In the genomic region with DNA sequence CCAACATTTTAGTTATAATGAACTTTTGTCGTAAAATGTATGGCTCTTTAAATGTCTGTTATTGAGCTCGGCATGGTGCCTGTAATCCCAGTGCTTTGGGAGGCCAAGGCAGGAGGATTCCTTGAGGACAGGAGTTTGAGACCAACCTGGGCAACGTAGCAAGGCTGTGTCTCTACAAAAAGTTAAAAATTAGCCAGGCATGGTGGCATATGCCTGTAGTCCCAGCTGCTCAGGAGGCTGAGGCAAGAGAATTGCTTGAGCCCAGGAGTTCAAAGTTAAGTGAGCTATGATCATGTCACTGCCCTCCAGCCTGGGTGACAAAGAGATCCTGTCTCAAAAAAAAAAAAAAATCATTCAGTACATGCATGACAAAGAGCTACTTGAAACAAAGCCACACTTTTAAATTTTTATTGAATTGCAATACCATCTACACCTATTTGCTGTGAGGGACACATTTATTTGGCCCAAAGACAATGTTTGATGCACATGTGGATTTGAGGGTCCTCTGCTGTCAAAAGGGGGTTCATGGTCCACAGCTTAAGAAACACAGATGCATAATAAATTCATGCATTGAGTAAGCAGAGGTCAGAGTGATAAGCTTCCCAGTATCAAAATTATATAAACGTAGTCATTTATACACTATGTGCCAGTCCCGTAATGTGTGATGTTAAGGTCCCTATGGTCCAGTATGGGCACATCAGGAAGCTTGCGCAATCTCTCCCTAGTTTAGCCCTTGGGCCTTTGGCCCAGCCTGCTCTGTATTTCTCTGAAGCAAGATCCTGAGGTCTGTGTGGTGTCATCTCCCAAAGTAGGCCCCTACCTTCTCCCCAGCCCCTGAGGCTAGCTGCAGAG, we compare ENCODE assay signal across 1 cellular context.
TF ChIP-seq lines count a peak whose summit lies in the region.

No MANE protein-coding gene starts in this region.

TF ChIP-seq in HepG2, 621 proteins besides CTCF, POLR2A, EP300 and RAD21 (continued from another document):
- 0 out of 2 replicates have a peak, but pooled peaks have one; percentile 74 for TF ChIP-seq HINFP (CRISPR knock-in tag; IDR thresholded peaks at IDR 0.05; ENCODE audit: low read depth)
- TF ChIP-seq, protein P1, sequence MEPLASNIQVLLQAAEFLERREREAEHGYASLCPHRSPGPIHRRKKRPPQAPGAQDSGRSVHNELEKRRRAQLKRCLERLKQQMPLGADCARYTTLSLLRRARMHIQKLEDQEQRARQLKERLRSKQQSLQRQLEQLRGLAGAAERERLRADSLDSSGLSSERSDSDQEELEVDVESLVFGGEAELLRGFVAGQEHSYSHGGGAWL (CRISPR knock-in tag; IDR thresholded peaks at IDR 0.05), result no peak
- no peak for TF ChIP-seq SRSF1 (optimal IDR thresholded peaks at IDR 0.05; ENCODE audit: low read depth, low read length)
- no peak for TF ChIP-seq IKZF4 (CRISPR knock-in tag; IDR thresholded peaks at IDR 0.05; ENCODE audit: borderline replicate concordance, low read depth, not compliant biosample characterization)
- TF ChIP-seq ZFP82 (CRISPR knock-in tag; IDR thresholded peaks at IDR 0.05; ENCODE audit: borderline replicate concordance), result 0 out of 2 replicates have a peak, but pooled peaks have one; percentile 44
- TF ChIP-seq IRX3 (CRISPR knock-in tag; IDR thresholded peaks at IDR 0.05; ENCODE audit: borderline replicate concordance, low read depth), result no peak
- TF ChIP-seq YY1 (IDR thresholded peaks at IDR 0.05; ENCODE audit: insufficient read depth, insufficient replicate concordance, low read depth, low read length), result no peak
- 0 out of 2 replicates have a peak, but pooled peaks have one; percentile 31 for TF ChIP-seq FOXJ3 (CRISPR knock-in tag; IDR thresholded peaks at IDR 0.05; ENCODE audit: borderline replicate concordance)
- TF ChIP-seq NONO (IDR thresholded peaks at IDR 0.05), result no peak
- 0 out of 2 replicates have a peak, but pooled peaks have one; percentile 17 for TF ChIP-seq NONO (CRISPR knock-in tag; conservative IDR thresholded peaks at IDR 0.05)
- peak; percentile 55; the same call in 1 of the 2 replicates for TF ChIP-seq CREM (IDR thresholded peaks at IDR 0.05)
- TF ChIP-seq CREM (CRISPR knock-in tag; IDR thresholded peaks at IDR 0.05), result no peak
- TF ChIP-seq ZNF121 (CRISPR knock-in tag; IDR thresholded peaks at IDR 0.05), result peak; percentile 98
- no peak for TF ChIP-seq KAT2B (IDR thresholded peaks at IDR 0.05; ENCODE audit: borderline replicate concordance, low read depth, low read length)
- TF ChIP-seq GATAD1 (CRISPR knock-in tag; IDR thresholded peaks at IDR 0.05), result peak; percentile 37; the same call in 1 of the 2 replicates
- TF ChIP-seq, protein P2, sequence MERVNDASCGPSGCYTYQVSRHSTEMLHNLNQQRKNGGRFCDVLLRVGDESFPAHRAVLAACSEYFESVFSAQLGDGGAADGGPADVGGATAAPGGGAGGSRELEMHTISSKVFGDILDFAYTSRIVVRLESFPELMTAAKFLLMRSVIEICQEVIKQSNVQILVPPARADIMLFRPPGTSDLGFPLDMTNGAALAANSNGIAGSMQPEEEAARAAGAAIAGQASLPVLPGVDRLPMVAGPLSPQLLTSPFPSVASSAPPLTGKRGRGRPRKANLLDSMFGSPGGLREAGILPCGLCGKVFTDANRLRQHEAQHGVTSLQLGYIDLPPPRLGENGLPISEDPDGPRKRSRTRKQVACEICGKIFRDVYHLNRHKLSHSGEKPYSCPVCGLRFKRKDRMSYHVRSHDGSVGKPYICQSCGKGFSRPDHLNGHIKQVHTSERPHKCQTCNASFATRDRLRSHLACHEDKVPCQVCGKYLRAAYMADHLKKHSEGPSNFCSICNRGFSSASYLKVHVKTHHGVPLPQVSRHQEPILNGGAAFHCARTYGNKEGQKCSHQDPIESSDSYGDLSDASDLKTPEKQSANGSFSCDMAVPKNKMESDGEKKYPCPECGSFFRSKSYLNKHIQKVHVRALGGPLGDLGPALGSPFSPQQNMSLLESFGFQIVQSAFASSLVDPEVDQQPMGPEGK (CRISPR knock-in tag; IDR thresholded peaks at IDR 0.05), result peak; percentile 58; the same call in 1 of the 2 replicates
- peak; percentile 69; the same call in 1 of the 2 replicates for TF ChIP-seq NFIC (IDR thresholded peaks at IDR 0.05; ENCODE audit: low read length)
- no peak for TF ChIP-seq MTF1 (CRISPR knock-in tag; IDR thresholded peaks at IDR 0.05)
- TF ChIP-seq FOXO1 (CRISPR knock-in tag; IDR thresholded peaks at IDR 0.05), result peak; percentile 44
- peak; percentile 3; the same call in 1 of the 2 replicates for TF ChIP-seq GABPB1 (CRISPR knock-in tag; IDR thresholded peaks at IDR 0.05)
- 0 out of 2 replicates have a peak, but pooled peaks have one; percentile 32 for TF ChIP-seq PPARG (CRISPR knock-in tag; conservative IDR thresholded peaks at IDR 0.05)
- TF ChIP-seq FOXP1 (IDR thresholded peaks at IDR 0.05), result no peak
- TF ChIP-seq FOXP1 (CRISPR knock-in tag; IDR thresholded peaks at IDR 0.05), result peak; percentile 16; the same call in 1 of the 2 replicates
- TF ChIP-seq ASH2L (IDR thresholded peaks at IDR 0.05; ENCODE audit: insufficient read length, low read depth, low read length), result peak; percentile 89
- no peak for TF ChIP-seq ZNF549 (CRISPR knock-in tag; IDR thresholded peaks at IDR 0.05)
- TF ChIP-seq, protein P3, sequence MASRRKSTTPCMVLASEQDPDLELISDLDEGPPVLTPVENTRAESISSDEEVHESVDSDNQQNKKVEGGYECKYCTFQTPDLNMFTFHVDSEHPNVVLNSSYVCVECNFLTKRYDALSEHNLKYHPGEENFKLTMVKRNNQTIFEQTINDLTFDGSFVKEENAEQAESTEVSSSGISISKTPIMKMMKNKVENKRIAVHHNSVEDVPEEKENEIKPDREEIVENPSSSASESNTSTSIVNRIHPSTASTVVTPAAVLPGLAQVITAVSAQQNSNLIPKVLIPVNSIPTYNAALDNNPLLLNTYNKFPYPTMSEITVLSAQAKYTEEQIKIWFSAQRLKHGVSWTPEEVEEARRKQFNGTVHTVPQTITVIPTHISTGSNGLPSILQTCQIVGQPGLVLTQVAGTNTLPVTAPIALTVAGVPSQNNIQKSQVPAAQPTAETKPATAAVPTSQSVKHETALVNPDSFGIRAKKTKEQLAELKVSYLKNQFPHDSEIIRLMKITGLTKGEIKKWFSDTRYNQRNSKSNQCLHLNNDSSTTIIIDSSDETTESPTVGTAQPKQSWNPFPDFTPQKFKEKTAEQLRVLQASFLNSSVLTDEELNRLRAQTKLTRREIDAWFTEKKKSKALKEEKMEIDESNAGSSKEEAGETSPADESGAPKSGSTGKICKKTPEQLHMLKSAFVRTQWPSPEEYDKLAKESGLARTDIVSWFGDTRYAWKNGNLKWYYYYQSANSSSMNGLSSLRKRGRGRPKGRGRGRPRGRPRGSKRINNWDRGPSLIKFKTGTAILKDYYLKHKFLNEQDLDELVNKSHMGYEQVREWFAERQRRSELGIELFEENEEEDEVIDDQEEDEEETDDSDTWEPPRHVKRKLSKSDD (CRISPR knock-in tag; IDR thresholded peaks at IDR 0.05; ENCODE audit: low read depth), result no peak
- TF ChIP-seq ZNF143 (CRISPR knock-in tag; IDR thresholded peaks at IDR 0.05), result no peak
- TF ChIP-seq ZNF362 (CRISPR knock-in tag; IDR thresholded peaks at IDR 0.05; ENCODE audit: borderline replicate concordance), result peak; percentile 97
- peak; percentile 87 for TF ChIP-seq KDM1A (CRISPR knock-in tag; IDR thresholded peaks at IDR 0.05)
- peak; percentile 80 for TF ChIP-seq HDAC2 (CRISPR knock-in tag; IDR thresholded peaks at IDR 0.05)
- TF ChIP-seq STAT6 (CRISPR knock-in tag; IDR thresholded peaks at IDR 0.05; ENCODE audit: borderline replicate concordance), result 0 out of 2 replicates have a peak, but pooled peaks have one; percentile 66
- peak; percentile 51 for TF ChIP-seq RARA (CRISPR knock-in tag; IDR thresholded peaks at IDR 0.05)
- no peak for TF ChIP-seq HMG20A (CRISPR knock-in tag; IDR thresholded peaks at IDR 0.05; ENCODE audit: borderline replicate concordance)
- peak; percentile 53; the same call in 1 of the 2 replicates for TF ChIP-seq ZMYM4 (CRISPR knock-in tag; IDR thresholded peaks at IDR 0.05)
- TF ChIP-seq ELF4 (CRISPR knock-in tag; IDR thresholded peaks at IDR 0.05; ENCODE audit: borderline replicate concordance), result 0 out of 2 replicates have a peak, but pooled peaks have one; percentile 40
- 0 out of 2 replicates have a peak, but pooled peaks have one; percentile 40 for TF ChIP-seq ZNF564 (CRISPR knock-in tag; IDR thresholded peaks at IDR 0.05)
- peak; percentile 79; the same call in 1 of the 2 replicates for TF ChIP-seq NCOR1 (IDR thresholded peaks at IDR 0.05; ENCODE audit: borderline replicate concordance, low read length)
- TF ChIP-seq MBD4 (IDR thresholded peaks at IDR 0.05; ENCODE audit: borderline replicate concordance, low read length), result peak; percentile 60; the same call in 1 of the 2 replicates
- no peak for TF ChIP-seq ZNF335 (CRISPR knock-in tag; IDR thresholded peaks at IDR 0.05)
- TF ChIP-seq FOXA3 (CRISPR knock-in tag; IDR thresholded peaks at IDR 0.05), result peak; percentile 42
- TF ChIP-seq, protein P4, sequence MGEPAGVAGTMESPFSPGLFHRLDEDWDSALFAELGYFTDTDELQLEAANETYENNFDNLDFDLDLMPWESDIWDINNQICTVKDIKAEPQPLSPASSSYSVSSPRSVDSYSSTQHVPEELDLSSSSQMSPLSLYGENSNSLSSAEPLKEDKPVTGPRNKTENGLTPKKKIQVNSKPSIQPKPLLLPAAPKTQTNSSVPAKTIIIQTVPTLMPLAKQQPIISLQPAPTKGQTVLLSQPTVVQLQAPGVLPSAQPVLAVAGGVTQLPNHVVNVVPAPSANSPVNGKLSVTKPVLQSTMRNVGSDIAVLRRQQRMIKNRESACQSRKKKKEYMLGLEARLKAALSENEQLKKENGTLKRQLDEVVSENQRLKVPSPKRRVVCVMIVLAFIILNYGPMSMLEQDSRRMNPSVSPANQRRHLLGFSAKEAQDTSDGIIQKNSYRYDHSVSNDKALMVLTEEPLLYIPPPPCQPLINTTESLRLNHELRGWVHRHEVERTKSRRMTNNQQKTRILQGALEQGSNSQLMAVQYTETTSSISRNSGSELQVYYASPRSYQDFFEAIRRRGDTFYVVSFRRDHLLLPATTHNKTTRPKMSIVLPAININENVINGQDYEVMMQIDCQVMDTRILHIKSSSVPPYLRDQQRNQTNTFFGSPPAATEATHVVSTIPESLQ (CRISPR knock-in tag; conservative IDR thresholded peaks at IDR 0.05), result peak; percentile 79; the same call in 1 of the 2 replicates
- TF ChIP-seq SOX6 (IDR thresholded peaks at IDR 0.05), result no peak
- peak; percentile 92 for TF ChIP-seq SOX6 (CRISPR knock-in tag; IDR thresholded peaks at IDR 0.05)
- peak; percentile 99 for TF ChIP-seq CEBPG (CRISPR knock-in tag; IDR thresholded peaks at IDR 0.05)
- peak; percentile 9; the same call in 1 of the 2 replicates for TF ChIP-seq ARID3A (IDR thresholded peaks at IDR 0.05; ENCODE audit: low read depth, low read length)
- TF ChIP-seq FOSL2 (CRISPR knock-in tag; IDR thresholded peaks at IDR 0.05), result peak; percentile 46
- no peak for TF ChIP-seq TOPORS (CRISPR knock-in tag; IDR thresholded peaks at IDR 0.05)
- peak; percentile 45 for TF ChIP-seq TCF7 (IDR thresholded peaks at IDR 0.05; ENCODE audit: low read depth)
